9 cellular contexts compared by ENCODE assay signal in genomic region chr7:28037220-28038010, GRCh38.
DNase-seq lines count a peak whose midpoint lies in the region; ATAC-seq and TF ChIP-seq lines count a peak whose summit lies in the region.
"Had no signal": no experiment of that assay in that cellular context is flagged by ENCODE, and none has a peak within 500 bp of the region (broad histone marks: within the 10 kb centered on the region; RNA-seq: fewer than 3 reads in every experiment).

No MANE protein-coding gene starts in this region.

- peaks cover 35% of the 10 kb centered on the region for H3K27me3 Mint-ChIP-seq in activated T-helper 2 cell treated with anti-CD3 and anti-CD28 coated beads, Interferon-gamma antibody, Interleukin-2, Interleukin-4, amounts not matched to agents 10 μg/mL and 5 μg/mL and 100 μg/mL, durations not matched to agents 14 hours and 24 hours and 36 hours (ENCODE audit: low read depth)

- peaks cover 21% of the 10 kb centered on the region for H3K9me1 ChIP-seq in IMR-90 (ENCODE audit: insufficient read depth, low read length)

- no peak overlapping the region for H3K4me3 Mint-ChIP-seq in activated T-helper 2 cell treated with anti-CD3 and anti-CD28 coated beads, Interferon-gamma antibody, Interleukin-2, Interleukin-4, amounts not matched to agents 10 μg/mL and 5 μg/mL and 100 μg/mL, durations not matched to agents 14 hours and 24 hours and 36 hours (ENCODE audit: low read depth)
- H3K4me3 Mint-ChIP-seq: T-helper 1 cell treated with Interleukin-12 subunit alpha and Interleukin-12 subunit beta and Interleukin-4 antibody, amounts not matched to agents 30 μg/mL and 1 μg/mL, for 36 hours had no signal

- H3K27me3 ChIP-seq in GM06990 (replicated peaks; ENCODE audit: control insufficient read depth, insufficient read depth, low read length) (no peaks in the 10 kb centered on the region), IMR-90 (ENCODE audit: control insufficient read depth, insufficient read depth, low read length) (no peaks in the 10 kb centered on the region)

- H4K20me1 ChIP-seq in IMR-90 (ENCODE audit: insufficient read depth, low read length), result 0 out of 2 replicates have a peak, but pooled peaks cover 4% of the 10 kb centered on the region

- H4K91ac ChIP-seq in IMR-90 (ENCODE audit: insufficient read depth, low read depth, low read length), result peak overlapping the region; percentile 90

- H2BK20ac ChIP-seq in IMR-90 (ENCODE audit: low read depth, low read length), result peak overlapping the region; percentile 96

- peaks cover 29% of the 10 kb centered on the region for H3K4me1 ChIP-seq in IMR-90 (ENCODE audit: control insufficient read depth, insufficient read depth, low read length)

- peak overlapping the region; percentile 53 to 90; a peak in 3 of 4 replicates for H4K8ac ChIP-seq in IMR-90 (ENCODE audit: low read depth in 2 of 2, low read length in 2 of 2)

- H3K4me1 Mint-ChIP-seq in activated T-helper 2 cell treated with anti-CD3 and anti-CD28 coated beads, Interferon-gamma antibody, Interleukin-2, Interleukin-4, amounts not matched to agents 10 μg/mL and 5 μg/mL and 100 μg/mL, durations not matched to agents 14 hours and 24 hours and 36 hours (ENCODE audit: low read depth), result peaks cover 31% of the 10 kb centered on the region

- TF ChIP-seq RAD21 in IMR-90 (IDR thresholded peaks at IDR 0.05; ENCODE audit: low read length), result no peak

- H3K56ac ChIP-seq in IMR-90 (ENCODE audit: extremely low read depth, insufficient read depth, low read length), result peak overlapping the region; percentile 78

- H3K9me3 ChIP-seq in IMR-90 (ENCODE audit: control insufficient read depth, insufficient read depth, low read length), result no peaks in the 10 kb centered on the region

- H3K23ac ChIP-seq in IMR-90 (ENCODE audit: low read depth, low read length), result peak overlapping the region; percentile 86

- H3K79me1 ChIP-seq in IMR-90 (ENCODE audit: low read depth in 1 of 2, low read length in 2 of 2), result peaks cover 32 to 64% of the 10 kb centered on the region in 2 experiments

- no peak for TF ChIP-seq POLR2A in IMR-90 (IDR thresholded peaks at IDR 0.05; ENCODE audit: low read depth, low read length)

- TF ChIP-seq CTCF in GM06990 (IDR thresholded peaks at IDR 0.05; ENCODE audit: insufficient read depth, low read length, poor library complexity, severe bottlenecking), result no peak
- no peak for TF ChIP-seq CTCF in IMR-90 (conservative IDR thresholded peaks at IDR 0.05; ENCODE audit: low read depth, low read length)
- no peak for TF ChIP-seq CTCF in astrocyte of the cerebellum (IDR thresholded peaks at IDR 0.05; ENCODE audit: low read depth, low read length, missing control alignments)

- no peak overlapping the region for H2AFZ ChIP-seq in IMR-90 (replicated peaks; ENCODE audit: low read length, poor library complexity)

- no peak overlapping the region for H3K27ac Mint-ChIP-seq in activated T-helper 2 cell treated with anti-CD3 and anti-CD28 coated beads, Interferon-gamma antibody, Interleukin-2, Interleukin-4, amounts not matched to agents 10 μg/mL and 5 μg/mL and 100 μg/mL, durations not matched to agents 14 hours and 24 hours and 36 hours

- ATAC-seq in GM21723 (IDR thresholded peaks at IDR 0.05; ENCODE audit: unreplicated experiment), result peak; percentile 95
- ATAC-seq in IMR-90 (ENCODE audit: low read depth), result peak; percentile 70

- peaks cover 5% of the 10 kb centered on the region for H3K9me3 Mint-ChIP-seq in activated T-helper 2 cell treated with anti-CD3 and anti-CD28 coated beads, Interferon-gamma antibody, Interleukin-2, Interleukin-4, amounts not matched to agents 10 μg/mL and 5 μg/mL and 100 μg/mL, durations not matched to agents 14 hours and 24 hours and 36 hours
- H3K9me3 Mint-ChIP-seq: T-helper 1 cell treated with Interleukin-12 subunit alpha and Interleukin-12 subunit beta and Interleukin-4 antibody, amounts not matched to agents 30 μg/mL and 1 μg/mL, for 36 hours had no signal

- H3K36me3 ChIP-seq in GM06990 (ENCODE audit: control insufficient read depth, insufficient read depth, low read length) (no peaks in the 10 kb centered on the region), IMR-90 (ENCODE audit: control insufficient read depth, insufficient read depth, low read length) (no peaks in the 10 kb centered on the region)

- POLR2A ChIA-PET in IMR-90 (lab: Charles Lee; ENCODE audit: unreplicated experiment), result no interaction called here

- dilution Hi-C loops in IMR-90 (cut with HindIII; ENCODE audit: low sequenced_read_pairs, unreplicated experiment), result no loop called here

- peak overlapping the region; percentile 83; the same call in 1 of the 2 replicates for H2AK5ac ChIP-seq in IMR-90 (ENCODE audit: low read depth, low read length)

- in situ Hi-C loops in IMR-90 (cut with MboI; ENCODE audit: low sequenced_read_pairs) (no loop called here), astrocyte of the cerebellum (cut with HindIII; ENCODE audit: low sequenced_read_pairs) (no loop called here)

- H3K4me3 ChIP-seq in GM06990 (replicated peaks; ENCODE audit: low read depth, low read length) (no peak overlapping the region), IMR-90 (ENCODE audit: insufficient read depth, low read depth, low read length) (no peak overlapping the region), astrocyte of the cerebellum (ENCODE audit: low read depth, low read length) (no peak overlapping the region)

- H3K14ac ChIP-seq in IMR-90 (replicated peaks; ENCODE audit: low read depth, low read length), result peak overlapping the region; percentile 81

- H3K36me3 Mint-ChIP-seq in activated T-helper 2 cell treated with anti-CD3 and anti-CD28 coated beads, Interferon-gamma antibody, Interleukin-2, Interleukin-4, amounts not matched to agents 10 μg/mL and 5 μg/mL and 100 μg/mL, durations not matched to agents 14 hours and 24 hours and 36 hours (ENCODE audit: low read depth), result no peaks in the 10 kb centered on the region

- peak overlapping the region; percentile 87; the same call in 1 of the 2 replicates for H3K18ac ChIP-seq in IMR-90 (ENCODE audit: low read depth, low read length)

- no TSS peak for BruUV-seq in IMR-90 (replicated peaks; lab: Mats Ljungman, UMichigan)

- DNase-seq in GM06990 (ENCODE audit: extremely low read depth, insufficient read length), result peak; percentile 62
- DNase-seq in IMR-90, result peak; percentile 98
- peak; percentile 85 for DNase-seq in astrocyte of the cerebellum (ENCODE audit: low read depth)
- peak; percentile 68 to 94 for DNase-seq in lung microvascular endothelial cell (ENCODE audit: low read depth in 2 of 2)
- DNase-seq in activated T-helper 2 cell treated with anti-CD3 and anti-CD28 coated beads, Interferon-gamma antibody, Interleukin-2, Interleukin-4, amounts not matched to agents 10 μg/mL and 5 μg/mL and 100 μg/mL, durations not matched to agents 14 hours and 24 hours and 36 hours (ENCODE audit: low spot score), result no peak
- no peak for DNase-seq in NCI-H345 treated with DMSO at 0.1 percent for 48 hours (lab: John Stamatoyannopoulos, UW; ENCODE audit: unreplicated experiment)
- no peak for DNase-seq in NCI-H1417 (lab: John Stamatoyannopoulos, UW)

- CTCF ChIA-PET in IMR-90 (lab: Yijun Ruan, JAX), result interaction anchor here (0.6 to 2.3 kb wide), 5 partner anchors 12 to 127 kb away, joined by 3 to 7 read pairs (median 3); no protein-coding TSS in a partner anchor

- H3K4ac ChIP-seq in IMR-90 (ENCODE audit: low read depth, low read length), result peak overlapping the region; percentile 96

- H2AK9ac ChIP-seq in IMR-90 (replicated peaks; ENCODE audit: low read depth, low read length, poor library complexity), result no peak overlapping the region

- H3K4me2 ChIP-seq in IMR-90 (ENCODE audit: low read depth, low read length), result peak overlapping the region; percentile 86

- intact Hi-C loops in IMR-90 (cut with micrococcal nuclease), result no loop called here
- intact Hi-C loops in activated T-helper 2 cell treated with anti-CD3 and anti-CD28 coated beads, Interferon-gamma antibody, Interleukin-2, Interleukin-4, amounts not matched to agents 10 μg/mL and 5 μg/mL and 100 μg/mL, durations not matched to agents 14 hours and 24 hours and 36 hours (cut with micrococcal nuclease), result loop anchor here (2.0 to 5.0 kb wide), 5 partner anchors 65 to 255 kb away; no protein-coding TSS in a partner anchor

- H2BK15ac ChIP-seq in IMR-90 (ENCODE audit: low read depth, low read length), result peak overlapping the region; percentile 73; the same call in 1 of the 3 replicates

- WGBS in IMR-90 (ENCODE audit: extremely low coverage in 2 of 2, insufficient read length in 1 of 2), 2 experiments, result no CpG with 5 or more reads among the region's 6 CpGs

- H2BK5ac ChIP-seq in IMR-90 (ENCODE audit: low read depth, low read length, poor library complexity, severe bottlenecking), result peak overlapping the region; percentile 93

- H2BK120ac ChIP-seq in IMR-90 (ENCODE audit: low read depth, low read length), result peak overlapping the region; percentile 95

- peak overlapping the region; percentile 71 for H4K5ac ChIP-seq in IMR-90 (ENCODE audit: low read depth, low read length)

- H3K27ac ChIP-seq in IMR-90 (ENCODE audit: insufficient read depth, low read length), result peak overlapping the region; percentile 69; the same call in 1 of the 2 replicates

- H3K9ac ChIP-seq in IMR-90 (ENCODE audit: low read depth, low read length), result no peak overlapping the region; the same call in 1 of the 2 replicates

TF ChIP-seq in IMR-90, 13 proteins besides CTCF, POLR2A, EP300 and RAD21:
- TF ChIP-seq MXI1 (IDR thresholded peaks at IDR 0.05; ENCODE audit: borderline replicate concordance, low read depth, low read length) (no peak), RFX5 (IDR thresholded peaks at IDR 0.05; ENCODE audit: low read depth, low read length) (no peak), NFE2L2 (IDR thresholded peaks at IDR 0.05; ENCODE audit: low read depth, low read length) (peak; percentile 96), BHLHE40 (IDR thresholded peaks at IDR 0.05; ENCODE audit: low read depth, low read length) (peak; percentile 67; the same call in 1 of the 2 replicates), MAZ (IDR thresholded peaks at IDR 0.05; ENCODE audit: borderline replicate concordance, low read depth, low read length) (no peak), RCOR1 (IDR thresholded peaks at IDR 0.05; ENCODE audit: insufficient replicate concordance, low read length) (no peak), ELK1 (IDR thresholded peaks at IDR 0.05; ENCODE audit: borderline replicate concordance, low read depth, low read length) (no peak), FOS (IDR thresholded peaks at IDR 0.05; ENCODE audit: low read depth, low read length) (peak; percentile 100), MAFK (IDR thresholded peaks at IDR 0.05; ENCODE audit: low read depth, low read length) (peak; percentile 68)

Comparison
In these comparisons a context has a peak if more than half of its experiments do, and no peak if none do; other contexts are left out.
1. DNase-seq: peak in GM06990 (single experiment), IMR-90 (single experiment), astrocyte of the cerebellum (single experiment) and lung microvascular endothelial cell (2 of 2); none in activated T-helper 2 cell treated with anti-CD3 and anti-CD28 coated beads, Interferon-gamma antibody, Interleukin-2, Interleukin-4, amounts not matched to agents 10 μg/mL and 5 μg/mL and 100 μg/mL, durations not matched to agents 14 hours and 24 hours and 36 hours (single experiment), NCI-H345 treated with DMSO at 0.1 percent for 48 hours (single experiment) and NCI-H1417 (0 of 3).